Comparison of ENCODE assay signal across 28 cellular contexts in the genomic region with DNA sequence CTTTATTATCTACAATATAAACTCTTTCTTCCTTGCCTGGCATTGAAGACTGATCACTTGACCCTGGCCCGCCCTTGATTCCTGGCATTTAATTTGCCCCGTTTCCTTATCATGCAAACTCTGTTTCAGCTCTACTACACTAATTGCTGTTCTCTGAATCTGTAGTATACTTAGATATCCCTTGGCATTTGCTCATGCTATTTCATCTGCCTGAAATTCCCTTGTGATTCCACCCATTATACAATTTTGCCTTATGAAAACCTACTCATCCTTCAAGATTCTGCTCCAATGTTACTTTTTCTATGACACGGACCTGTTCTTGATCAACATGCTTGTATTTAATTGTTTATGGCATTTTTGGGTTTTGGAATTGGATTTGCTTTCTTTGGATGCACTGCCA.
"Had no signal": no experiment of that assay in that cellular context is flagged by ENCODE, and none has a peak within 500 bp of the region (broad histone marks: within the 10 kb centered on the region; RNA-seq: fewer than 3 reads in every experiment).

No MANE protein-coding gene starts in this region.

- H3K4me1 ChIP-seq: colonic mucosa, esophagus muscularis mucosa, foreskin keratinocyte, gastroesophageal sphincter, heart left ventricle, psoas muscle, sigmoid colon, tibial nerve, upper lobe of left lung, uterus had no signal

- H3K4me1 Mint-ChIP-seq: memory B cell; natural killer cell; stimulated activated memory B cell treated with anti-CD40 and anti-IgM and Interleukin-4, amounts not matched to agents 10 μg/mL and 1 μg/mL and 100 μg/mL, for 72 hours had no signal

- H3K4me2 ChIP-seq: hepatocyte had no signal

- H2AFZ ChIP-seq: hepatocyte had no signal

- H3K36me3 ChIP-seq: colonic mucosa, esophagus muscularis mucosa, gastroesophageal sphincter, heart left ventricle, ovary, sigmoid colon, thoracic aorta, tibial nerve, upper lobe of left lung, uterus had no signal

- H3K27ac ChIP-seq: colonic mucosa, esophagus muscularis mucosa, foreskin keratinocyte, gastroesophageal sphincter, heart left ventricle, hepatocyte, ovary, psoas muscle, sigmoid colon, thoracic aorta, tibial nerve, upper lobe of left lung, uterus had no signal

- H3K36me3 Mint-ChIP-seq: natural killer cell; stimulated activated memory B cell treated with anti-CD40 and anti-IgM and Interleukin-4, amounts not matched to agents 10 μg/mL and 1 μg/mL and 100 μg/mL, for 72 hours had no signal

- ATAC-seq: foreskin keratinocyte; gastroesophageal sphincter; heart left ventricle; left lobe of liver; natural killer cell; psoas muscle; right cardiac atrium; stimulated activated memory B cell treated with anti-CD40 and anti-IgM and Interleukin-4, amounts not matched to agents 10 μg/mL and 1 μg/mL and 100 μg/mL, for 72 hours; stimulated activated naive CD8-positive, alpha-beta T cell treated with anti-CD3 and anti-CD28 coated beads, Interleukin-15, Interleukin-2, amounts not matched to agents 100 U/mL and 50 U/mL, for 24 hours had no signal

- DNase-seq: colonic mucosa; dermis blood vessel endothelial cell; effector memory CD4-positive, alpha-beta T cell; foreskin keratinocyte; heart left ventricle; kidney; natural killer cell; occipital lobe; ovary; posterior cingulate gyrus; psoas muscle; right cardiac atrium; sigmoid colon; stimulated activated CD4-positive, alpha-beta T cell treated with anti-CD3 and anti-CD28 coated beads, Interleukin-2, amount 100 ng/mL, for 24 hours; stimulated activated CD4-positive, alpha-beta T cell treated with anti-CD3 and anti-CD28 coated beads, Interleukin-4, amount 100 ng/mL, for 4 hours; stimulated activated naive CD8-positive, alpha-beta T cell treated with anti-CD3 and anti-CD28 coated beads, Interleukin-15, Interleukin-2, amounts not matched to agents 100 U/mL and 50 U/mL, for 24 hours; substantia nigra; upper lobe of left lung; uterus had no signal

- H3K9me3 ChIP-seq: colonic mucosa, esophagus muscularis mucosa, gastroesophageal sphincter, heart left ventricle, ovary, psoas muscle, sigmoid colon, thoracic aorta, tibial nerve, upper lobe of left lung, uterus had no signal

- H3K27ac Mint-ChIP-seq: memory B cell; natural killer cell; stimulated activated memory B cell treated with anti-CD40 and anti-IgM and Interleukin-4, amounts not matched to agents 10 μg/mL and 1 μg/mL and 100 μg/mL, for 72 hours had no signal

- H3K79me2 ChIP-seq: hepatocyte had no signal

- H3K4me3 ChIP-seq: colonic mucosa, esophagus muscularis mucosa, gastroesophageal sphincter, heart left ventricle, hepatocyte, lung, ovary, psoas muscle, sigmoid colon, thoracic aorta, tibial nerve, upper lobe of left lung, uterus had no signal

- H3K27me3 ChIP-seq: colonic mucosa, foreskin keratinocyte, gastroesophageal sphincter, hepatocyte, ovary, sigmoid colon, upper lobe of left lung had no signal

- H3K27me3 Mint-ChIP-seq: memory B cell; stimulated activated memory B cell treated with anti-CD40 and anti-IgM and Interleukin-4, amounts not matched to agents 10 μg/mL and 1 μg/mL and 100 μg/mL, for 72 hours had no signal

- H3K4me3 Mint-ChIP-seq: memory B cell; natural killer cell; stimulated activated memory B cell treated with anti-CD40 and anti-IgM and Interleukin-4, amounts not matched to agents 10 μg/mL and 1 μg/mL and 100 μg/mL, for 72 hours had no signal
